Comparison of ENCODE assay signal across 11 cellular contexts in genomic region chr14:68970096-68970612, GRCh38. TPM values are rescaled to one million over a fixed set of nuclear protein-coding genes. Genes with fewer than 3 reads are reported as not detected.
DNase-seq lines count a peak whose midpoint lies in the region; ATAC-seq and TF ChIP-seq lines count a peak whose summit lies in the region.
"Had no signal": no experiment of that assay in that cellular context is flagged by ENCODE, and none has a peak within 500 bp of the region (broad histone marks: within the 10 kb centered on the region; RNA-seq: fewer than 3 reads in every experiment).

No MANE protein-coding gene starts in this region.

- H3K27me3 ChIP-seq in left ventricle myocardium inferior (ENCODE audit: low read depth) (no peaks in the 10 kb centered on the region), right lobe of liver (no peaks in the 10 kb centered on the region)

- no peak for TF ChIP-seq POLR2A in right lobe of liver (IDR thresholded peaks at IDR 0.05)

- H3K4me3 ChIP-seq in left ventricle myocardium inferior = no peak overlapping the region
- H3K4me3 ChIP-seq in right lobe of liver = no peak overlapping the region

- H3K4me3 Mint-ChIP-seq in activated naive CD8-positive, alpha-beta T cell treated with anti-CD3 and anti-CD28 coated beads for 36 hours = peak overlapping the region; percentile 72
- H3K4me3 Mint-ChIP-seq in type B pancreatic cell = peak overlapping the region; percentile 49

- H3K4me1 ChIP-seq in left ventricle myocardium inferior (peaks cover 88% of the 10 kb centered on the region), right lobe of liver (peaks cover 0 to 62% (median 11%) of the 10 kb centered on the region in 4 donors)

- H3K4me1 Mint-ChIP-seq in activated naive CD8-positive, alpha-beta T cell treated with anti-CD3 and anti-CD28 coated beads for 36 hours = peaks cover 88% of the 10 kb centered on the region
- peaks cover 74% of the 10 kb centered on the region for H3K4me1 Mint-ChIP-seq in type B pancreatic cell (ENCODE audit: unreplicated experiment)

- intact Hi-C loops in left ventricle myocardium inferior (cut with micrococcal nuclease) = no loop called here
- intact Hi-C loops in Right ventricle myocardium inferior (cut with DNase I) = no loop called here
- intact Hi-C loops in right lobe of liver (cut with DNase I) = no loop called here

- 28% methylated on average over 6 of the region's 8 CpGs for WGBS in right lobe of liver (ENCODE audit: insufficient coverage, low coverage, low lambda C conversion rate, missing lambda C conversion rate)

- TF ChIP-seq CTCF in left ventricle myocardium inferior (IDR thresholded peaks at IDR 0.05; ENCODE audit: borderline replicate concordance) = no peak
- TF ChIP-seq CTCF in right lobe of liver (IDR thresholded peaks at IDR 0.05) = no peak
- TF ChIP-seq CTCF in type B pancreatic cell (conservative IDR thresholded peaks at IDR 0.05) = no peak

- H3K27ac Mint-ChIP-seq in activated naive CD8-positive, alpha-beta T cell treated with anti-CD3 and anti-CD28 coated beads for 36 hours = peak overlapping the region; percentile 93
- H3K27ac Mint-ChIP-seq in type B pancreatic cell = peak overlapping the region; percentile 66

- H3K27ac ChIP-seq in left ventricle myocardium inferior (replicated peaks) = peak overlapping the region; percentile 66
- H3K27ac ChIP-seq in right lobe of liver = peak overlapping the region in 2 of 3 donors; percentile 8 to 24

- ATAC-seq in Right ventricle myocardium inferior = no peak
- no peak for ATAC-seq in right lobe of liver
- ATAC-seq in GM18517 (IDR thresholded peaks at IDR 0.05; ENCODE audit: unreplicated experiment) = no peak

- no peaks in the 10 kb centered on the region for H3K27me3 Mint-ChIP-seq in activated naive CD8-positive, alpha-beta T cell treated with anti-CD3 and anti-CD28 coated beads for 36 hours
- H3K27me3 Mint-ChIP-seq in type B pancreatic cell = no peaks in the 10 kb centered on the region

- H3K9me3 ChIP-seq in left ventricle myocardium inferior (replicated peaks) (no peaks in the 10 kb centered on the region), right lobe of liver (no peaks in the 10 kb centered on the region)

- DNase-seq in left ventricle myocardium inferior (no peak), Right ventricle myocardium inferior (ENCODE audit: missing footprints) (no peak), right lobe of liver (no peak), type B pancreatic cell (ENCODE audit: extremely low spot score, unreplicated experiment) (no peak), NCI-H345 treated with DMSO at 0.1 percent for 48 hours (lab: John Stamatoyannopoulos, UW; ENCODE audit: unreplicated experiment) (no peak), iPS-NIHi11 (ENCODE audit: low spot score) (no peak)
- no peak for DNase-seq in activated naive CD8-positive, alpha-beta T cell treated with anti-CD3 and anti-CD28 coated beads for 36 hours
- DNase-seq: EL, KG1, midbrain had no signal

- H3K36me3 Mint-ChIP-seq in activated naive CD8-positive, alpha-beta T cell treated with anti-CD3 and anti-CD28 coated beads for 36 hours = peaks cover 50% of the 10 kb centered on the region
- H3K36me3 Mint-ChIP-seq in type B pancreatic cell = peaks cover 26% of the 10 kb centered on the region

- H3K9me3 Mint-ChIP-seq in activated naive CD8-positive, alpha-beta T cell treated with anti-CD3 and anti-CD28 coated beads for 36 hours = peaks cover 11% of the 10 kb centered on the region
- no peaks in the 10 kb centered on the region for H3K9me3 Mint-ChIP-seq in type B pancreatic cell

- H3K36me3 ChIP-seq in left ventricle myocardium inferior (peaks cover 19% of the 10 kb centered on the region), right lobe of liver (peaks cover 0 to 4% (median 0%) of the 10 kb centered on the region in 4 donors)

RNA-seq across cellular contexts. Expression of gene ACTN1, which starts 8.9 kb away (rescaled TPM):
- total RNA-seq in left ventricle myocardium inferior = 75.4 TPM
- total RNA-seq in Right ventricle myocardium inferior = 136 TPM
- total RNA-seq in activated naive CD8-positive, alpha-beta T cell treated with anti-CD3 and anti-CD28 coated beads for 36 hours = 100 to 1,000 TPM; 171 to 177 TPM
- 100 to 1,000 TPM in 3 of 6 experiments, 10 to 100 TPM in 3; 53.1 to 145 (median 100) TPM for total RNA-seq in right lobe of liver
- 128 and 176 TPM in 2 replicates for total RNA-seq in type B pancreatic cell (ENCODE audit: low replicate concordance)
